Comparison of ENCODE assay signal across 13 cellular contexts in genomic region chr7:71308105-71308504, GRCh38.
A peak's percentile ranks its signal among the peaks of the same experiment; 100 is the strongest.
DNase-seq lines count a peak whose midpoint lies in the region; FAIRE-seq and TF ChIP-seq lines count a peak whose summit lies in the region.
"Had no signal": no experiment of that assay in that cellular context is flagged by ENCODE, and none has a peak within 500 bp of the region (broad histone marks: within the 10 kb centered on the region; RNA-seq: fewer than 3 reads in every experiment).

No MANE protein-coding gene starts in this region.

- no peak overlapping the region for H3K9ac ChIP-seq in rectal smooth muscle tissue (ENCODE audit: low read length)

- H3K9me3 ChIP-seq in WERI-Rb-1 (ENCODE audit: severe bottlenecking), result no peaks in the 10 kb centered on the region

- no peak for FAIRE-seq in GM19239 (lab: Jason Lieb, UNC)
- FAIRE-seq: GM12878 had no signal

- DNase-seq in Caki2 (ENCODE audit: low read depth) (peak; percentile 3), caudate nucleus (lab: John Stamatoyannopoulos, UW) (peak in 35 of 61 donors; percentile 0 to 83 (median 23)), left kidney (ENCODE audit: low read depth, low spot score) (peak; percentile 75), OCI-M2 (lab: John Stamatoyannopoulos, UW; ENCODE audit: unreplicated experiment) (no peak), WERI-Rb-1 (no peak), GM19239 (ENCODE audit: insufficient read length, low spot score) (no peak)
- no peak for DNase-seq in activated CD4-positive, alpha-beta T cell treated with anti-CD3 and anti-CD28 coated beads for 4 hours
- DNase-seq: activated CD4-positive, alpha-beta T cell treated with anti-CD3 and anti-CD28 coated beads, Interleukin-2, amount 50 U/mL, for 1 hour; cerebellar nuclear complex; DMS53; Kasumi-1 had no signal

- H3K27me3 ChIP-seq in rectal smooth muscle tissue (ENCODE audit: control insufficient read depth, insufficient read depth, low read length) (no peaks in the 10 kb centered on the region), WERI-Rb-1 (ENCODE audit: insufficient read depth, low read depth, severe bottlenecking) (no peaks in the 10 kb centered on the region)

- H3K4me3 ChIP-seq in rectal smooth muscle tissue (ENCODE audit: low read length), result no peak overlapping the region
- H3K4me3 ChIP-seq in WERI-Rb-1 (ENCODE audit: low read depth, low read length), result no peak overlapping the region
- H3K4me3 ChIP-seq: GM12878 had no signal

- in situ Hi-C loops in Caki2 (cut with HindIII; ENCODE audit: low pct_unique_long_range_greater_than_20kb, low sequenced_read_pairs), result no loop called here

- TF ChIP-seq CTCF in WERI-Rb-1 (IDR thresholded peaks at IDR 0.05; ENCODE audit: low read depth, low read length), result no peak

- H3K36me3 ChIP-seq in rectal smooth muscle tissue (ENCODE audit: control insufficient read depth, insufficient read depth, low read length), result no peaks in the 10 kb centered on the region
- no peaks in the 10 kb centered on the region for H3K36me3 ChIP-seq in WERI-Rb-1

- H3K4me1 ChIP-seq in rectal smooth muscle tissue (ENCODE audit: control insufficient read depth, insufficient read depth, low read length), result peaks cover 33% of the 10 kb centered on the region

- peak overlapping the region; percentile 84 for H3K27ac ChIP-seq in caudate nucleus (ENCODE audit: low read depth, low read length)
- H3K27ac ChIP-seq in rectal smooth muscle tissue (ENCODE audit: low read depth, low read length), result peak overlapping the region; percentile 91
- H3K27ac ChIP-seq in WERI-Rb-1, result no peak overlapping the region

Comparison
In these comparisons a context has a peak if more than half of its experiments do, and no peak if none do; other contexts are left out.
1. DNase-seq: peak in Caki2 (single experiment), caudate nucleus (35 of 61) and left kidney (single experiment); none in OCI-M2 (single experiment), WERI-Rb-1 (single experiment), GM19239 (single experiment) and activated CD4-positive, alpha-beta T cell treated with anti-CD3 and anti-CD28 coated beads for 4 hours (0 of 2).